ENCODE assay signal across 16 cellular contexts in the genomic region with DNA sequence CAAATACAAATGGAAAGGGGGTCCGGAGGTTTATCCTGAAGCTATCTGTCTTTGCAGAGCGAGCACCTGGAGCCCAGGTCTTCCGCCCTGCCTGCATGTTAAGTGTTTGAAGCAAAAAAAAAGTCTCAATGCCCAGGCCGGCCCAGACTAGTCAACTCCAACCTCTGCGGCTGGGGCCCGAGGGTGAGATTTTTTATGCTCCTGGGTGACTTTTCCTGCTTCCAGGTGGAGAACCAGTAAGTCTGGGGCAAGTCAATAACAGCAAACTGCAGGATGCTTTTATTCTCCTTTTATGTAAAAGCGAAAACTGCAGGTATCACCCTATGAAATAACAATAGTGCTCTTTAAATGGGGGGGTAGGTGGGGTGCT. TPM values are rescaled to one million over a fixed set of nuclear protein-coding genes. Genes with fewer than 3 reads are reported as not detected.
DNase-seq lines count a peak whose midpoint lies in the region; ATAC-seq, FAIRE-seq and TF ChIP-seq lines count a peak whose summit lies in the region.
"Had no signal": no experiment of that assay in that cellular context is flagged by ENCODE, and none has a peak within 500 bp of the region (broad histone marks: within the 10 kb centered on the region; RNA-seq: fewer than 3 reads in every experiment).

No MANE protein-coding gene starts in this region.

- intact Hi-C loops in activated CD4-positive, alpha-beta memory T cell treated with anti-CD3 and anti-CD28 coated beads for 36 hours (cut with micrococcal nuclease) = loop anchor here (5.0 to 10.0 kb wide), 2 partner anchors 685 to 1033 kb away; a partner anchor contains a TSS
- intact Hi-C loops in stomach (cut with DNase I; ENCODE audit: low total_unique reads) = no loop called here

- no peak overlapping the region for H3K27ac ChIP-seq in stomach
- H3K27ac ChIP-seq: esophagus squamous epithelium had no signal

- H3K36me3 ChIP-seq in bronchial epithelial cell (ENCODE audit: control insufficient read depth, insufficient read depth, low read length) (no peaks in the 10 kb centered on the region), stomach (no peaks in the 10 kb centered on the region)
- H3K36me3 ChIP-seq: esophagus squamous epithelium had no signal

- no peak overlapping the region for H3K4me3 Mint-ChIP-seq in activated CD4-positive, alpha-beta memory T cell treated with anti-CD3 and anti-CD28 coated beads, Interleukin-2, amount 10 ng/mL, durations not matched to agents 7 days and 5 days
- no peak overlapping the region for H3K4me3 Mint-ChIP-seq in activated CD4-positive, alpha-beta memory T cell treated with anti-CD3 and anti-CD28 coated beads for 36 hours
- H3K4me3 Mint-ChIP-seq in IgD-negative memory B cell (peak overlapping the region in 3 of 4 donors; percentile 61 to 88 (median 85)), nephron (no peak overlapping the region)
- H3K4me3 Mint-ChIP-seq: CD14-positive monocyte had no signal

- peaks cover 37% of the 10 kb centered on the region for H3K36me3 Mint-ChIP-seq in activated CD4-positive, alpha-beta memory T cell treated with anti-CD3 and anti-CD28 coated beads, Interleukin-2, amount 10 ng/mL, durations not matched to agents 7 days and 5 days (ENCODE audit: low read depth)
- H3K36me3 Mint-ChIP-seq in activated CD4-positive, alpha-beta memory T cell treated with anti-CD3 and anti-CD28 coated beads for 36 hours = peaks cover 13% of the 10 kb centered on the region
- H3K36me3 Mint-ChIP-seq in IgD-negative memory B cell (peaks cover 2% of the 10 kb centered on the region), nephron (ENCODE audit: low read depth) (no peaks in the 10 kb centered on the region)

- H3K4me1 Mint-ChIP-seq in activated CD4-positive, alpha-beta memory T cell treated with anti-CD3 and anti-CD28 coated beads, Interleukin-2, amount 10 ng/mL, durations not matched to agents 7 days and 5 days = peaks cover 65% of the 10 kb centered on the region
- peaks cover 64% of the 10 kb centered on the region for H3K4me1 Mint-ChIP-seq in activated CD4-positive, alpha-beta memory T cell treated with anti-CD3 and anti-CD28 coated beads for 36 hours (ENCODE audit: low read depth)
- peaks cover 34 to 50% (median 39%) of the 10 kb centered on the region in 3 donors for H3K4me1 Mint-ChIP-seq in IgD-negative memory B cell
- H3K4me1 Mint-ChIP-seq in nephron = peaks cover 10% of the 10 kb centered on the region

- no peak for FAIRE-seq in bronchial epithelial cell (lab: Jason Lieb, UNC)
- FAIRE-seq: astrocyte, H1, TTC549 had no signal

- H3K27me3 ChIP-seq in bronchial epithelial cell (ENCODE audit: control insufficient read depth, insufficient read depth, low read length) (no peaks in the 10 kb centered on the region), stomach (peaks cover 0 to 14% (median 0%) of the 10 kb centered on the region in 3 donors)

- POLR2A ChIA-PET in activated CD4-positive, alpha-beta memory T cell treated with anti-CD3 and anti-CD28 coated beads, Interleukin-2, amount 10 ng/mL, durations not matched to agents 7 days and 5 days (lab: Charles Lee) = interaction anchor here (0.6 to 10.2 kb wide), 4 partner anchors 9 to 464 kb away, joined by 3 to 121 read pairs (median 4); no protein-coding TSS in a partner anchor
- POLR2A ChIA-PET in activated CD4-positive, alpha-beta memory T cell treated with anti-CD3 and anti-CD28 coated beads for 36 hours (lab: Charles Lee) = no interaction called here

- ATAC-seq in GM18861 (IDR thresholded peaks at IDR 0.05; ENCODE audit: unreplicated experiment) = no peak
- ATAC-seq: sciatic nerve had no signal

- 66 to 81% (median 72%) methylated on average over 7 of the region's 7 CpGs for WGBS in stomach, 5 donors

- H3K9me3 ChIP-seq in stomach = peaks cover 0 to 21% (median 6%) of the 10 kb centered on the region in 4 donors

- no peak for TF ChIP-seq POLR2A in stomach (IDR thresholded peaks at IDR 0.05)

- TF ChIP-seq EP300 in stomach (IDR thresholded peaks at IDR 0.05) = no peak

- no peak for TF ChIP-seq CTCF in bronchial epithelial cell (IDR thresholded peaks at IDR 0.05; ENCODE audit: insufficient read depth, low read length, severe bottlenecking)
- TF ChIP-seq CTCF in nephron (IDR thresholded peaks at IDR 0.05; ENCODE audit: unreplicated experiment in 3 of 3) = no peak
- TF ChIP-seq CTCF in stomach (IDR thresholded peaks at IDR 0.05) = no peak

- DNase-seq in activated CD4-positive, alpha-beta memory T cell treated with anti-CD3 and anti-CD28 coated beads, Interleukin-2, amount 10 ng/mL, durations not matched to agents 7 days and 5 days = no peak
- no peak for DNase-seq in activated CD4-positive, alpha-beta memory T cell treated with anti-CD3 and anti-CD28 coated beads for 36 hours
- DNase-seq in bronchial epithelial cell (ENCODE audit: low read depth) (peak; percentile 61), stomach (no peak)
- no peak for DNase-seq in effector CD4-positive, alpha-beta T cell
- DNase-seq: esophagus squamous epithelium, NCI-H510A had no signal

- H3K4me3 ChIP-seq in bronchial epithelial cell (ENCODE audit: low read depth, low read length) (no peak overlapping the region), stomach (no peak overlapping the region)
- H3K4me3 ChIP-seq: esophagus squamous epithelium had no signal

- peaks cover 12% of the 10 kb centered on the region for H3K9me3 Mint-ChIP-seq in activated CD4-positive, alpha-beta memory T cell treated with anti-CD3 and anti-CD28 coated beads, Interleukin-2, amount 10 ng/mL, durations not matched to agents 7 days and 5 days
- peaks cover 13% of the 10 kb centered on the region for H3K9me3 Mint-ChIP-seq in activated CD4-positive, alpha-beta memory T cell treated with anti-CD3 and anti-CD28 coated beads for 36 hours
- H3K9me3 Mint-ChIP-seq in IgD-negative memory B cell = peaks cover 0 to 5% (median 2%) of the 10 kb centered on the region in 3 donors
- peaks cover 6% of the 10 kb centered on the region for H3K9me3 Mint-ChIP-seq in nephron

- peaks cover 0 to 20% (median 0%) of the 10 kb centered on the region in 4 donors for H3K4me1 ChIP-seq in stomach

- H3K27me3 Mint-ChIP-seq in activated CD4-positive, alpha-beta memory T cell treated with anti-CD3 and anti-CD28 coated beads, Interleukin-2, amount 10 ng/mL, durations not matched to agents 7 days and 5 days = peaks cover 22% of the 10 kb centered on the region
- peaks cover 4% of the 10 kb centered on the region for H3K27me3 Mint-ChIP-seq in activated CD4-positive, alpha-beta memory T cell treated with anti-CD3 and anti-CD28 coated beads for 36 hours
- no peaks in the 10 kb centered on the region for H3K27me3 Mint-ChIP-seq in IgD-negative memory B cell
- H3K27me3 Mint-ChIP-seq in nephron (ENCODE audit: low read depth) = peaks cover 24% of the 10 kb centered on the region

- peak overlapping the region; percentile 68 for H3K27ac Mint-ChIP-seq in activated CD4-positive, alpha-beta memory T cell treated with anti-CD3 and anti-CD28 coated beads, Interleukin-2, amount 10 ng/mL, durations not matched to agents 7 days and 5 days
- H3K27ac Mint-ChIP-seq in activated CD4-positive, alpha-beta memory T cell treated with anti-CD3 and anti-CD28 coated beads for 36 hours = no peak overlapping the region
- peak overlapping the region in 2 of 3 donors; percentile 54 to 63 for H3K27ac Mint-ChIP-seq in IgD-negative memory B cell
- peak overlapping the region in 2 of 3 experiments; percentile 19 to 78 for H3K27ac Mint-ChIP-seq in nephron

- CTCF ChIA-PET in activated CD4-positive, alpha-beta memory T cell treated with anti-CD3 and anti-CD28 coated beads, Interleukin-2, amount 10 ng/mL, durations not matched to agents 7 days and 5 days (lab: Charles Lee) = interaction anchor here (0.7 to 3.6 kb wide), 21 partner anchors 7 to 558 kb away, joined by 3 to 28 read pairs (median 4); a partner anchor contains a TSS
- CTCF ChIA-PET in activated CD4-positive, alpha-beta memory T cell treated with anti-CD3 and anti-CD28 coated beads for 36 hours (lab: Charles Lee) = interaction anchor here (0.7 to 2.5 kb wide), 11 partner anchors 9 to 564 kb away, joined by 3 to 21 read pairs (median 4); no protein-coding TSS in a partner anchor

RNA-seq across cellular contexts. Expression of a gene that starts 2.0 kb away (rescaled TPM):
- total RNA-seq in activated CD4-positive, alpha-beta memory T cell treated with anti-CD3 and anti-CD28 coated beads, Interleukin-2, amount 10 ng/mL, durations not matched to agents 7 days and 5 days = 10 to 100 TPM; 51.9 to 57.7 TPM
- 1 to 10 TPM in 1 of 2 experiments, under 1 TPM in 1; 0.73 to 1.1 TPM for total RNA-seq in activated CD4-positive, alpha-beta memory T cell treated with anti-CD3 and anti-CD28 coated beads for 36 hours
- polyA plus RNA-seq in IgD-negative memory B cell (29.6 TPM), stomach (under 1 TPM in 2 of 3 donors, not detected in 1; 0.37 to 0.60 TPM)
- total RNA-seq in bronchial epithelial cell (not detected in 2 replicates), stomach (not detected)
- total RNA-seq: astrocyte, H1 had no signal
- polyA plus RNA-seq: H1, neural cell had no signal

Comparison
In these comparisons a context has a peak if more than half of its experiments do, and no peak if none do; other contexts are left out.
1. RNA of a gene that starts 2.0 kb away (total RNA-seq): 51.9 to 57.7 TPM in activated CD4-positive, alpha-beta memory T cell treated with anti-CD3 and anti-CD28 coated beads, Interleukin-2, amount 10 ng/mL, durations not matched to agents 7 days and 5 days; 0.73 to 1.1 TPM in activated CD4-positive, alpha-beta memory T cell treated with anti-CD3 and anti-CD28 coated beads for 36 hours, not detected in bronchial epithelial cell and not detected in stomach; every median in the first group is over 10 times any median in the second.
2. H3K4me3 Mint-ChIP-seq: peak in IgD-negative memory B cell (3 of 4); none in activated CD4-positive, alpha-beta memory T cell treated with anti-CD3 and anti-CD28 coated beads, Interleukin-2, amount 10 ng/mL, durations not matched to agents 7 days and 5 days (single experiment), activated CD4-positive, alpha-beta memory T cell treated with anti-CD3 and anti-CD28 coated beads for 36 hours (single experiment) and nephron (0 of 3).